23 cellular contexts compared by ENCODE assay signal in the genomic region with DNA sequence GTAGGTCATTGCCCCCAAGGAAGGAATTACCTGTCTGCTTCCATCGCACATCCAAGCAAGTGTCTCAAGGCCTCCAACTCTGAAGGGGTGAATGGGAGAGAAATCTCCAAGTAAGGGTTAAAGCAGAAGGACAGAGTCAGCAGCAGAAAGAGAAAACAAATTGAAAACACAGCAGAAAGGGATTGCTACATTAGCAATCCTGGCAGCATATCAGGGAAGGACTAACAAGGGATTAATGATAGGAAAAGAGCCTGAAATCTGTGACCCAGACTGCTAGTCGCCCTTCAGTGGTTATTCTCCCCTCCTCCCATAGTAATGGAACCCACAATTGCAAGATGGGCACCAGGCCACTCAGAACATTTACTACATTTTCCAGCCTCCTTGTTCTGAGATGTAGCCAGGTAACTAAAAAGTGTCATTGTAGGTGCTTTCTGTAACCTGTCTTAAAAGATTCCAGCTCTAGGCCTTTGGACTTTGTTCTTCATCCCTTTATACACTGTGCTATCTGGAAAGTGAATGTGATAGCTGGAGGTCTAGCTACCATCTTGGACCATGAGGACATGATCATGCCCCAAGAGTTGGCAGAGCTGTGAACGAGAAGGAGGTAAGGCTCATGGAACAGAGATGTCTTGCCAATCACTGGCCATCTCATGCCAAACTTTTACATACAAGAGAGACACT.
"Had no signal": no experiment of that assay in that cellular context is flagged by ENCODE, and none has a peak within 500 bp of the region (broad histone marks: within the 10 kb centered on the region; RNA-seq: fewer than 3 reads in every experiment).

No MANE protein-coding gene starts in this region.

- H3K27me3 Mint-ChIP-seq: activated CD4-positive, alpha-beta T cell treated with anti-CD3 and anti-CD28 coated beads for 36 hours; activated CD8-positive, alpha-beta T cell treated with anti-CD3 and anti-CD28 coated beads for 36 hours; activated naive CD4-positive, alpha-beta T cell treated with anti-CD3 and anti-CD28 coated beads, Interleukin-2, amount 10 ng/mL, durations not matched to agents 7 days and 5 days; activated naive CD8-positive, alpha-beta T cell treated with anti-CD3 and anti-CD28 coated beads for 36 hours had no signal

- H3K36me3 Mint-ChIP-seq: activated naive CD4-positive, alpha-beta T cell treated with anti-CD3 and anti-CD28 coated beads, Interleukin-2, amount 10 ng/mL, durations not matched to agents 7 days and 5 days had no signal

- FAIRE-seq: K562, RCC 7860, TTC549 had no signal

- H3K4me3 Mint-ChIP-seq: activated CD4-positive, alpha-beta T cell treated with anti-CD3 and anti-CD28 coated beads for 36 hours; activated CD8-positive, alpha-beta T cell treated with anti-CD3 and anti-CD28 coated beads for 36 hours; activated naive CD4-positive, alpha-beta T cell treated with anti-CD3 and anti-CD28 coated beads, Interleukin-2, amount 10 ng/mL, durations not matched to agents 7 days and 5 days; activated naive CD8-positive, alpha-beta T cell treated with anti-CD3 and anti-CD28 coated beads for 36 hours; activated T-cell treated with anti-CD3 and anti-CD28 coated beads, Interleukin-2, amount 50 U/mL, for 72 hours had no signal

- H3K4me3 ChIP-seq: K562 had no signal

- H3K27ac Mint-ChIP-seq: activated CD4-positive, alpha-beta T cell treated with anti-CD3 and anti-CD28 coated beads for 36 hours; activated CD8-positive, alpha-beta T cell treated with anti-CD3 and anti-CD28 coated beads for 36 hours; activated naive CD4-positive, alpha-beta T cell treated with anti-CD3 and anti-CD28 coated beads, Interleukin-2, amount 10 ng/mL, durations not matched to agents 7 days and 5 days; activated naive CD8-positive, alpha-beta T cell treated with anti-CD3 and anti-CD28 coated beads for 36 hours; activated T-cell treated with anti-CD3 and anti-CD28 coated beads, Interleukin-2, amount 50 U/mL, for 72 hours; activated T-helper 2 cell treated with anti-CD3 and anti-CD28 coated beads, Interferon-gamma antibody, Interleukin-2, Interleukin-4, amounts not matched to agents 10 μg/mL and 5 μg/mL and 100 μg/mL, durations not matched to agents 14 hours and 24 hours and 36 hours had no signal

- ATAC-seq: activated CD4-positive, alpha-beta T cell treated with anti-CD3 and anti-CD28 coated beads for 36 hours; activated CD8-positive, alpha-beta T cell treated with anti-CD3 and anti-CD28 coated beads for 36 hours; activated T-cell treated with anti-CD3 and anti-CD28 coated beads, Interleukin-2, amount 50 U/mL, for 72 hours; K562; PC-3 had no signal

- DNase-seq: activated CD4-positive, alpha-beta T cell treated with anti-CD3 and anti-CD28 coated beads for 36 hours; activated CD8-positive, alpha-beta memory T cell treated with anti-CD3 and anti-CD28 coated beads, Interleukin-2, amount 50 U/mL, for 4 hours; activated CD8-positive, alpha-beta T cell treated with anti-CD3 and anti-CD28 coated beads for 36 hours; activated gamma-delta T cell treated with Interleukin-2 at 50 U/mL for 16 hours; activated naive CD4-positive, alpha-beta T cell treated with anti-CD3 and anti-CD28 coated beads, Interleukin-2, amount 10 ng/mL, durations not matched to agents 7 days and 5 days; activated naive CD8-positive, alpha-beta T cell treated with anti-CD3 and anti-CD28 coated beads for 36 hours; activated T-cell treated with anti-CD3 and anti-CD28 coated beads, Interleukin-2, amount 50 U/mL, for 72 hours; anterior cingulate cortex; Karpas-422; MM.1S; NCI-H1105 treated with DMSO at 0.1 percent for 48 hours; NCI-H1436 treated with DMSO at 0.1 percent for 48 hours; NCI-H187; NCI-H2081 treated with DMSO at 0.1 percent for 48 hours; NCI-H446; PC-3; SHP77 treated with DMSO at 0.1 percent for 48 hours; T-helper 2 cell; T1000 had no signal

- H3K4me1 Mint-ChIP-seq: activated CD4-positive, alpha-beta T cell treated with anti-CD3 and anti-CD28 coated beads for 36 hours; activated naive CD4-positive, alpha-beta T cell treated with anti-CD3 and anti-CD28 coated beads, Interleukin-2, amount 10 ng/mL, durations not matched to agents 7 days and 5 days had no signal

- H3K9me3 Mint-ChIP-seq: activated CD8-positive, alpha-beta T cell treated with anti-CD3 and anti-CD28 coated beads for 36 hours; activated naive CD4-positive, alpha-beta T cell treated with anti-CD3 and anti-CD28 coated beads, Interleukin-2, amount 10 ng/mL, durations not matched to agents 7 days and 5 days; activated naive CD8-positive, alpha-beta T cell treated with anti-CD3 and anti-CD28 coated beads for 36 hours; activated T-cell treated with anti-CD3 and anti-CD28 coated beads, Interleukin-2, amount 50 U/mL, for 72 hours; activated T-helper 2 cell treated with anti-CD3 and anti-CD28 coated beads, Interferon-gamma antibody, Interleukin-2, Interleukin-4, amounts not matched to agents 10 μg/mL and 5 μg/mL and 100 μg/mL, durations not matched to agents 14 hours and 24 hours and 36 hours had no signal
